17 cellular contexts compared by ENCODE assay signal in genomic region chr2:37560241-37560848, GRCh38.
DNase-seq lines count a peak whose midpoint lies in the region; ATAC-seq and TF ChIP-seq lines count a peak whose summit lies in the region.
"Had no signal": no experiment of that assay in that cellular context is flagged by ENCODE, and none has a peak within 500 bp of the region (broad histone marks: within the 10 kb centered on the region; RNA-seq: fewer than 3 reads in every experiment).

No MANE protein-coding gene starts in this region.

- no peak for TF ChIP-seq POLR2A in heart left ventricle (IDR thresholded peaks at IDR 0.05)

- H3K9me2 ChIP-seq in PC-9 (ENCODE audit: insufficient read depth) (no peaks in the 10 kb centered on the region), GM23248 (ENCODE audit: insufficient read depth) (no peaks in the 10 kb centered on the region)

- H3K9me3 ChIP-seq in PC-9 (ENCODE audit: insufficient read depth, low read depth), result peaks cover 9% of the 10 kb centered on the region
- no peaks in the 10 kb centered on the region for H3K9me3 ChIP-seq in heart left ventricle
- H3K9me3 ChIP-seq in WERI-Rb-1 (ENCODE audit: severe bottlenecking), result no peaks in the 10 kb centered on the region
- H3K9me3 ChIP-seq in left lung, result no peaks in the 10 kb centered on the region
- no peaks in the 10 kb centered on the region for H3K9me3 ChIP-seq in GM23248 (ENCODE audit: low read depth)
- H3K9me3 ChIP-seq: vagina had no signal

- H3K27ac ChIP-seq in PC-9 (peak overlapping the region; percentile 92), heart left ventricle (no peak overlapping the region), WERI-Rb-1 (no peak overlapping the region), left lung (no peak overlapping the region), GM23248 (no peak overlapping the region)
- H3K27ac ChIP-seq: vagina had no signal

- WGBS in heart left ventricle, 4 donors, result 95 to 100% (median 97%) methylated on average over 5 of the region's 5 CpGs
- WGBS in GM23248 (ENCODE audit: low coverage in 1 of 2, low lambda C conversion rate in 2 of 2, missing lambda C conversion rate in 2 of 2), 2 experiments, result 97 to 99% methylated on average over 5 of the region's 5 CpGs

- no TSS peak for BruUV-seq in PC-9 (replicated peaks; lab: Mats Ljungman, UMichigan)

- H3K27me3 ChIP-seq in PC-9 (ENCODE audit: insufficient read depth, low read depth) (no peaks in the 10 kb centered on the region), heart left ventricle (no peaks in the 10 kb centered on the region), WERI-Rb-1 (ENCODE audit: insufficient read depth, low read depth, severe bottlenecking) (no peaks in the 10 kb centered on the region), left lung (no peaks in the 10 kb centered on the region), GM23248 (replicated peaks; ENCODE audit: insufficient read depth) (no peaks in the 10 kb centered on the region)
- H3K27me3 ChIP-seq: vagina had no signal

- H4K20me1 ChIP-seq in PC-9 (ENCODE audit: insufficient read depth) (no peaks in the 10 kb centered on the region), GM23248 (ENCODE audit: insufficient read depth) (no peaks in the 10 kb centered on the region)

- ATAC-seq in left lobe of liver (peak; percentile 60), heart left ventricle (no peak), left lung (no peak)
- ATAC-seq: natural killer cell had no signal

- DNase-seq in DMS53 (lab: John Stamatoyannopoulos, UW), result peak; percentile 26
- peak; percentile 51 for DNase-seq in NCI-H1694 treated with DMSO at 0.1 percent for 48 hours (lab: John Stamatoyannopoulos, UW)
- DNase-seq in PC-9, result no peak
- no peak for DNase-seq in left lobe of liver (ENCODE audit: low spot score)
- no peak for DNase-seq in heart left ventricle
- DNase-seq in WERI-Rb-1, result no peak
- DNase-seq in left lung, result no peak
- DNase-seq in GM23248, result no peak
- DNase-seq: effector CD4-positive, alpha-beta T cell; HCEC 1CT; head of caudate nucleus; natural killer cell; NCI-H82; posterior cingulate gyrus; stimulated activated CD4-positive, alpha-beta T cell treated with anti-CD3 and anti-CD28 coated beads, Interleukin-2, amount 100 ng/mL, for 48 hours; SW 1271 had no signal

- in situ Hi-C loops in GM23248 (cut with MboI), result no loop called here

- H3K79me2 ChIP-seq in PC-9 (ENCODE audit: low read depth) (no peaks in the 10 kb centered on the region), GM23248 (ENCODE audit: insufficient read depth) (no peaks in the 10 kb centered on the region)

- CTCF ChIA-PET in PC-9 (lab: Charles Lee), result no interaction called here

- no peak overlapping the region for H3K4me2 ChIP-seq in PC-9
- H3K4me2 ChIP-seq in GM23248 (ENCODE audit: unreplicated experiment), result no peak overlapping the region

- H2AFZ ChIP-seq in PC-9 (no peak overlapping the region), GM23248 (no peak overlapping the region)

- no peaks in the 10 kb centered on the region for H3K36me3 ChIP-seq in PC-9 (ENCODE audit: low read depth)
- H3K36me3 ChIP-seq in heart left ventricle, result no peaks in the 10 kb centered on the region
- H3K36me3 ChIP-seq in WERI-Rb-1, result no peaks in the 10 kb centered on the region
- no peaks in the 10 kb centered on the region for H3K36me3 ChIP-seq in left lung
- H3K36me3 ChIP-seq in GM23248 (ENCODE audit: low read depth), result no peaks in the 10 kb centered on the region
- H3K36me3 ChIP-seq: vagina had no signal

- POLR2A ChIA-PET in PC-9 (lab: Charles Lee; ENCODE audit: unreplicated experiment), result no interaction called here

- peaks cover 32% of the 10 kb centered on the region for H3K4me1 ChIP-seq in PC-9 (replicated peaks; ENCODE audit: insufficient read depth)
- H3K4me1 ChIP-seq in heart left ventricle, result peaks cover 0 to 50% (median 5%) of the 10 kb centered on the region in 12 donors
- peaks cover 0 to 39% of the 10 kb centered on the region in 2 donors for H3K4me1 ChIP-seq in left lung
- H3K4me1 ChIP-seq in GM23248 (ENCODE audit: insufficient read depth), result peaks cover 45% of the 10 kb centered on the region
- H3K4me1 ChIP-seq: vagina had no signal

- intact Hi-C loops in PC-9 (cut with micrococcal nuclease; ENCODE audit: unreplicated experiment) (loop anchor here (2.0 kb wide), 1 partner anchor 26 kb away; no protein-coding TSS in a partner anchor), heart left ventricle (cut with DNase I) (no loop called here), left lung (cut with DNase I) (no loop called here)

- no peak for TF ChIP-seq CTCF in PC-9 (conservative IDR thresholded peaks at IDR 0.05)
- TF ChIP-seq CTCF in heart left ventricle (IDR thresholded peaks at IDR 0.05), result no peak
- no peak for TF ChIP-seq CTCF in WERI-Rb-1 (IDR thresholded peaks at IDR 0.05; ENCODE audit: low read depth, low read length)
- TF ChIP-seq CTCF in left lung (IDR thresholded peaks at IDR 0.05), result no peak

- H3K4me3 ChIP-seq in PC-9 (no peak overlapping the region), heart left ventricle (no peak overlapping the region), WERI-Rb-1 (ENCODE audit: low read depth, low read length) (no peak overlapping the region), left lung (no peak overlapping the region), GM23248 (no peak overlapping the region)
- H3K4me3 ChIP-seq: vagina had no signal

- H3K9ac ChIP-seq in GM23248, result no peak overlapping the region

- H3F3A ChIP-seq in PC-9 (ENCODE audit: insufficient read depth, low read depth), result peaks cover 22% of the 10 kb centered on the region
- peaks cover 46% of the 10 kb centered on the region for H3F3A ChIP-seq in GM23248 (ENCODE audit: insufficient read depth)

Comparison
In these comparisons a context has a peak if more than half of its experiments do, and no peak if none do; other contexts are left out.
1. DNase-seq: peak in DMS53 (single experiment) and NCI-H1694 treated with DMSO at 0.1 percent for 48 hours (single experiment); none in PC-9 (0 of 2), left lobe of liver (single experiment), heart left ventricle (0 of 5), WERI-Rb-1 (single experiment), left lung (0 of 2) and GM23248 (single experiment).